8 cellular contexts compared by ENCODE assay signal in the genomic region with DNA sequence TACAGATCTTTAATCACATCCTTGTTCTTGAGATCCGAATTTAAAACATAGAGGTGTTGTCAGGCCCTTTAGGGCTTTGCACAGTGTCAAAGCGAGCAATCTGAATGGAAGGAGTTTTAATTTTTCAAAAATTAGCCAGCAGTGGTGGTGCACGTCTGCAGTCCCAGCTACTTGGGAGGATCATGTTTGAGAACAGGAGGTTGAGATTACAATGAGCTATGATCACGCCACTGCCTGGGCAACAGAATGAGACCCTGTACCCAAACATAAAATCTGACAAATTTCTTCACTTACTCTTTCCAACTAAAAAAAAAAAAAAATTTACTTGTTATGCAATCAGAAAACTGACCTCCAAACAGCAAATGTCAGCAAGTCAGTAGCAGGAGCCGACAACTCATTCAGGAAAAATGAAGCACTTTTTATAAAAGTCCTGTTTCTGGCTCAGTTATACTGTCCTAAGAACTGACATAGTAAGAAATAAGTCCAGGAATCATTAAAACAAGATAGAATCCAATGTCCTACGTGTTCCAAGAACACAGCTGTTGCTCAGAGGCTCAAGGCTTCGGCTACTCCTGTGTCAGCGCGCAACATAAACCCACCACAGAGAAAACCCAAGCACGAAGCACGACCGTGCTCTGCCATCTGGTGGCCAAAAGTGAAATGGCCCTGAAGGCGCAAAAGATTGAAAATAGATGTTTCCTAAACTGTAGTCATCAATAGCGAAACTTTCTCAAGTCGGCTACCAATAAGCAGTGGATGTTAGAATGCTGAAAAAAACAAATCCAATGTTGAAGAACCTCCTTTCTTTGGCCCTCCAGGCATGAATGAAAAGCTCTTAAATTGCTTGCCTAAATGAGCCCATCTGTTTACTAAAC.
A peak's percentile ranks its signal among the peaks of the same experiment; 100 is the strongest.
DNase-seq lines count a peak whose midpoint lies in the region; ATAC-seq lines count a peak whose summit lies in the region.

No MANE protein-coding gene starts in this region.

- H3K36me3 Mint-ChIP-seq in activated CD8-positive, alpha-beta memory T cell treated with anti-CD3 and anti-CD28 coated beads, Interleukin-2, amount 10 ng/mL, durations not matched to agents 7 days and 5 days = no peaks in the 10 kb centered on the region
- H3K36me3 Mint-ChIP-seq in naive thymus-derived CD8-positive, alpha-beta T cell = peaks cover 0 to 8% (median 3%) of the 10 kb centered on the region in 3 donors

- H3K4me3 Mint-ChIP-seq in activated CD8-positive, alpha-beta memory T cell treated with anti-CD3 and anti-CD28 coated beads, Interleukin-2, amount 10 ng/mL, durations not matched to agents 7 days and 5 days = no peak overlapping the region
- no peak overlapping the region for H3K4me3 Mint-ChIP-seq in naive thymus-derived CD8-positive, alpha-beta T cell

- peaks cover 3% of the 10 kb centered on the region for H3K4me1 Mint-ChIP-seq in activated CD8-positive, alpha-beta memory T cell treated with anti-CD3 and anti-CD28 coated beads, Interleukin-2, amount 10 ng/mL, durations not matched to agents 7 days and 5 days
- H3K4me1 Mint-ChIP-seq in naive thymus-derived CD8-positive, alpha-beta T cell = peaks cover 0 to 7% (median 5%) of the 10 kb centered on the region in 4 donors

- ATAC-seq in GM19324 (IDR thresholded peaks at IDR 0.05; ENCODE audit: low FRiP score, unreplicated experiment) (peak; percentile 78), HG03460 (IDR thresholded peaks at IDR 0.05; ENCODE audit: unreplicated experiment) (peak; percentile 90)
- peak; percentile 67 for ATAC-seq in activated CD8-positive, alpha-beta memory T cell treated with anti-CD3 and anti-CD28 coated beads, Interleukin-2, amount 10 ng/mL, durations not matched to agents 7 days and 5 days
- ATAC-seq in naive thymus-derived CD8-positive, alpha-beta T cell = peak; percentile 62 to 67
- ATAC-seq in stimulated activated naive CD8-positive, alpha-beta T cell treated with anti-CD3 and anti-CD28 coated beads, Interleukin-15, Interleukin-2, amounts not matched to agents 100 U/mL and 50 U/mL, for 24 hours = peak; percentile 59

- H3K9me3 Mint-ChIP-seq in activated CD8-positive, alpha-beta memory T cell treated with anti-CD3 and anti-CD28 coated beads, Interleukin-2, amount 10 ng/mL, durations not matched to agents 7 days and 5 days (ENCODE audit: low read depth) = no peaks in the 10 kb centered on the region
- peaks cover 2 to 13% (median 8%) of the 10 kb centered on the region in 9 donors for H3K9me3 Mint-ChIP-seq in naive thymus-derived CD8-positive, alpha-beta T cell

- no peak overlapping the region for H3K27ac Mint-ChIP-seq in activated CD8-positive, alpha-beta memory T cell treated with anti-CD3 and anti-CD28 coated beads, Interleukin-2, amount 10 ng/mL, durations not matched to agents 7 days and 5 days
- H3K27ac Mint-ChIP-seq in naive thymus-derived CD8-positive, alpha-beta T cell = no peak overlapping the region

- CTCF ChIA-PET in activated CD8-positive, alpha-beta memory T cell treated with anti-CD3 and anti-CD28 coated beads, Interleukin-2, amount 10 ng/mL, durations not matched to agents 7 days and 5 days (lab: Charles Lee) = interaction anchor here (0.5 to 2.2 kb wide), 9 partner anchors 10 to 174 kb away, joined by 3 to 11 read pairs (median 5); partner anchors contain the start of gene INO80D

- POLR2A ChIA-PET in naive thymus-derived CD8-positive, alpha-beta T cell (lab: Charles Lee) = no interaction called here

- DNase-seq in CMK (ENCODE audit: low read depth) (peak; percentile 34), NCI-H82 treated with DMSO at 0.1 percent for 48 hours (lab: John Stamatoyannopoulos, UW; ENCODE audit: unreplicated experiment) (peak; percentile 53), epidermal melanocyte (ENCODE audit: insufficient read length, low spot score) (peak; percentile 90)
- DNase-seq in activated CD8-positive, alpha-beta memory T cell treated with anti-CD3 and anti-CD28 coated beads, Interleukin-2, amount 10 ng/mL, durations not matched to agents 7 days and 5 days = peak; percentile 67
- DNase-seq in naive thymus-derived CD8-positive, alpha-beta T cell = peak; percentile 7 to 68 (median 42)
- DNase-seq in stimulated activated naive CD8-positive, alpha-beta T cell treated with anti-CD3 and anti-CD28 coated beads, Interleukin-15, Interleukin-2, amounts not matched to agents 100 U/mL and 50 U/mL, for 24 hours = peak; percentile 70

- H3K27me3 Mint-ChIP-seq in activated CD8-positive, alpha-beta memory T cell treated with anti-CD3 and anti-CD28 coated beads, Interleukin-2, amount 10 ng/mL, durations not matched to agents 7 days and 5 days = peaks cover 17% of the 10 kb centered on the region
- H3K27me3 Mint-ChIP-seq in naive thymus-derived CD8-positive, alpha-beta T cell = peaks cover 7 to 24% (median 15%) of the 10 kb centered on the region in 5 donors

Comparison
In these comparisons a context has a peak if more than half of its experiments do, and no peak if none do; other contexts are left out.
1. Peak in every context shown above with its lines: DNase-seq and ATAC-seq.
2. DNase-seq: peak in every context shown above with its lines; median percentile 90 in epidermal melanocyte; 70 in stimulated activated naive CD8-positive, alpha-beta T cell treated with anti-CD3 and anti-CD28 coated beads, Interleukin-15, Interleukin-2, amounts not matched to agents 100 U/mL and 50 U/mL, for 24 hours; 67 in activated CD8-positive, alpha-beta memory T cell treated with anti-CD3 and anti-CD28 coated beads, Interleukin-2, amount 10 ng/mL, durations not matched to agents 7 days and 5 days; 53 in NCI-H82 treated with DMSO at 0.1 percent for 48 hours; 42 in naive thymus-derived CD8-positive, alpha-beta T cell; 34 in CMK.